Comparison of ENCODE assay signal across 1 cellular context in genomic region chr20:33719277-33719988, GRCh38.
A peak's percentile ranks its signal among the peaks of the same experiment; 100 is the strongest.
TF ChIP-seq lines count a peak whose summit lies in the region.

No MANE protein-coding gene starts in this region.

TF ChIP-seq in HepG2, 621 proteins besides CTCF, POLR2A, EP300 and RAD21 (continues in another document):
- TF ChIP-seq ZNF839 (CRISPR knock-in tag; IDR thresholded peaks at IDR 0.05; ENCODE audit: borderline replicate concordance) (no peak), ZFP90 (CRISPR knock-in tag; IDR thresholded peaks at IDR 0.05; ENCODE audit: borderline replicate concordance) (no peak), REXO4 (CRISPR knock-in tag; IDR thresholded peaks at IDR 0.05; ENCODE audit: borderline replicate concordance) (no peak), TIGD3 (CRISPR knock-in tag; IDR thresholded peaks at IDR 0.05; ENCODE audit: borderline replicate concordance) (no peak), HDAC2 (CRISPR knock-in tag; IDR thresholded peaks at IDR 0.05) (peak; percentile 11; the same call in 1 of the 2 replicates), SOX6 (IDR thresholded peaks at IDR 0.05) (no peak), SOX6 (CRISPR knock-in tag; IDR thresholded peaks at IDR 0.05) (peak; percentile 47; the same call in 1 of the 2 replicates), NFATC3 (CRISPR knock-in tag; IDR thresholded peaks at IDR 0.05) (no peak), ZBTB8A (CRISPR knock-in tag; IDR thresholded peaks at IDR 0.05; ENCODE audit: borderline replicate concordance, low read depth) (no peak), CHD2 (IDR thresholded peaks at IDR 0.05; ENCODE audit: low read depth, low read length) (no peak), ZNF790 (CRISPR knock-in tag; IDR thresholded peaks at IDR 0.05; ENCODE audit: borderline replicate concordance) (0 out of 2 replicates have a peak, but pooled peaks have one; percentile 6), ZNF891 (CRISPR knock-in tag; IDR thresholded peaks at IDR 0.05) (no peak), JUND (CRISPR knock-in tag; IDR thresholded peaks at IDR 0.05) (no peak), MXD1 (CRISPR knock-in tag; IDR thresholded peaks at IDR 0.05) (no peak), HOXA5 (CRISPR knock-in tag; IDR thresholded peaks at IDR 0.05) (no peak), PAXIP1 (CRISPR knock-in tag; conservative IDR thresholded peaks at IDR 0.05) (0 out of 2 replicates have a peak, but pooled peaks have one; percentile 29), ZNF281 (CRISPR knock-in tag; IDR thresholded peaks at IDR 0.05; ENCODE audit: borderline replicate concordance) (0 out of 2 replicates have a peak, but pooled peaks have one; percentile 18), ZNF724P (CRISPR knock-in tag; IDR thresholded peaks at IDR 0.05; ENCODE audit: borderline replicate concordance) (no peak), ZNF563 (CRISPR knock-in tag; IDR thresholded peaks at IDR 0.05) (no peak), SRSF1 (optimal IDR thresholded peaks at IDR 0.05; ENCODE audit: low read depth, low read length) (no peak), NFYB (CRISPR knock-in tag; IDR thresholded peaks at IDR 0.05) (0 out of 2 replicates have a peak, but pooled peaks have one; percentile 9), ZNF784 (CRISPR knock-in tag; IDR thresholded peaks at IDR 0.05; ENCODE audit: borderline replicate concordance) (no peak), ZNF34 (CRISPR knock-in tag; IDR thresholded peaks at IDR 0.05; ENCODE audit: borderline replicate concordance) (no peak), TRIM22 (IDR thresholded peaks at IDR 0.05) (no peak), HMG20B (CRISPR knock-in tag; conservative IDR thresholded peaks at IDR 0.05) (no peak), KLF16 (CRISPR knock-in tag; IDR thresholded peaks at IDR 0.05) (no peak)
- TF ChIP-seq, protein P1, sequence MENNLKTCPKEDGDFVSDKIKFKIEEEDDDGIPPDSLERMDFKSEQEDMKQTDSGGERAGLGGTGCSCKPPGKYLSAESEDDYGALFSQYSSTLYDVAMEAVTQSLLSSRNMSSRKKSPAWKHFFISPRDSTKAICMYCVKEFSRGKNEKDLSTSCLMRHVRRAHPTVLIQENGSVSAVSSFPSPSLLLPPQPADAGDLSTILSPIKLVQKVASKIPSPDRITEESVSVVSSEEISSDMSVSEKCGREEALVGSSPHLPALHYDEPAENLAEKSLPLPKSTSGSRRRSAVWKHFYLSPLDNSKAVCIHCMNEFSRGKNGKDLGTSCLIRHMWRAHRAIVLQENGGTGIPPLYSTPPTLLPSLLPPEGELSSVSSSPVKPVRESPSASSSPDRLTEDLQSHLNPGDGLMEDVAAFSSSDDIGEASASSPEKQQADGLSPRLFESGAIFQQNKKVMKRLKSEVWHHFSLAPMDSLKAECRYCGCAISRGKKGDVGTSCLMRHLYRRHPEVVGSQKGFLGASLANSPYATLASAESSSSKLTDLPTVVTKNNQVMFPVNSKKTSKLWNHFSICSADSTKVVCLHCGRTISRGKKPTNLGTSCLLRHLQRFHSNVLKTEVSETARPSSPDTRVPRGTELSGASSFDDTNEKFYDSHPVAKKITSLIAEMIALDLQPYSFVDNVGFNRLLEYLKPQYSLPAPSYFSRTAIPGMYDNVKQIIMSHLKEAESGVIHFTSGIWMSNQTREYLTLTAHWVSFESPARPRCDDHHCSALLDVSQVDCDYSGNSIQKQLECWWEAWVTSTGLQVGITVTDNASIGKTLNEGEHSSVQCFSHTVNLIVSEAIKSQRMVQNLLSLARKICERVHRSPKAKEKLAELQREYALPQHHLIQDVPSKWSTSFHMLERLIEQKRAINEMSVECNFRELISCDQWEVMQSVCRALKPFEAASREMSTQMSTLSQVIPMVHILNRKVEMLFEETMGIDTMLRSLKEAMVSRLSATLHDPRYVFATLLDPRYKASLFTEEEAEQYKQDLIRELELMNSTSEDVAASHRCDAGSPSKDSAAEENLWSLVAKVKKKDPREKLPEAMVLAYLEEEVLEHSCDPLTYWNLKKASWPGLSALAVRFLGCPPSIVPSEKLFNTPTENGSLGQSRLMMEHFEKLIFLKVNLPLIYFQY (CRISPR knock-in tag; IDR thresholded peaks at IDR 0.05; ENCODE audit: borderline replicate concordance), result no peak
- TF ChIP-seq, protein P2, sequence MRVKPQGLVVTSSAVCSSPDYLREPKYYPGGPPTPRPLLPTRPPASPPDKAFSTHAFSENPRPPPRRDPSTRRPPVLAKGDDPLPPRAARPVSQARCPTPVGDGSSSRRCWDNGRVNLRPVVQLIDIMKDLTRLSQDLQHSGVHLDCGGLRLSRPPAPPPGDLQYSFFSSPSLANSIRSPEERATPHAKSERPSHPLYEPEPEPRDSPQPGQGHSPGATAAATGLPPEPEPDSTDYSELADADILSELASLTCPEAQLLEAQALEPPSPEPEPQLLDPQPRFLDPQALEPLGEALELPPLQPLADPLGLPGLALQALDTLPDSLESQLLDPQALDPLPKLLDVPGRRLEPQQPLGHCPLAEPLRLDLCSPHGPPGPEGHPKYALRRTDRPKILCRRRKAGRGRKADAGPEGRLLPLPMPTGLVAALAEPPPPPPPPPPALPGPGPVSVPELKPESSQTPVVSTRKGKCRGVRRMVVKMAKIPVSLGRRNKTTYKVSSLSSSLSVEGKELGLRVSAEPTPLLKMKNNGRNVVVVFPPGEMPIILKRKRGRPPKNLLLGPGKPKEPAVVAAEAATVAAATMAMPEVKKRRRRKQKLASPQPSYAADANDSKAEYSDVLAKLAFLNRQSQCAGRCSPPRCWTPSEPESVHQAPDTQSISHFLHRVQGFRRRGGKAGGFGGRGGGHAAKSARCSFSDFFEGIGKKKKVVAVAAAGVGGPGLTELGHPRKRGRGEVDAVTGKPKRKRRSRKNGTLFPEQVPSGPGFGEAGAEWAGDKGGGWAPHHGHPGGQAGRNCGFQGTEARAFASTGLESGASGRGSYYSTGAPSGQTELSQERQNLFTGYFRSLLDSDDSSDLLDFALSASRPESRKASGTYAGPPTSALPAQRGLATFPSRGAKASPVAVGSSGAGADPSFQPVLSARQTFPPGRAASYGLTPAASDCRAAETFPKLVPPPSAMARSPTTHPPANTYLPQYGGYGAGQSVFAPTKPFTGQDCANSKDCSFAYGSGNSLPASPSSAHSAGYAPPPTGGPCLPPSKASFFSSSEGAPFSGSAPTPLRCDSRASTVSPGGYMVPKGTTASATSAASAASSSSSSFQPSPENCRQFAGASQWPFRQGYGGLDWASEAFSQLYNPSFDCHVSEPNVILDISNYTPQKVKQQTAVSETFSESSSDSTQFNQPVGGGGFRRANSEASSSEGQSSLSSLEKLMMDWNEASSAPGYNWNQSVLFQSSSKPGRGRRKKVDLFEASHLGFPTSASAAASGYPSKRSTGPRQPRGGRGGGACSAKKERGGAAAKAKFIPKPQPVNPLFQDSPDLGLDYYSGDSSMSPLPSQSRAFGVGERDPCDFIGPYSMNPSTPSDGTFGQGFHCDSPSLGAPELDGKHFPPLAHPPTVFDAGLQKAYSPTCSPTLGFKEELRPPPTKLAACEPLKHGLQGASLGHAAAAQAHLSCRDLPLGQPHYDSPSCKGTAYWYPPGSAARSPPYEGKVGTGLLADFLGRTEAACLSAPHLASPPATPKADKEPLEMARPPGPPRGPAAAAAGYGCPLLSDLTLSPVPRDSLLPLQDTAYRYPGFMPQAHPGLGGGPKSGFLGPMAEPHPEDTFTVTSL (CRISPR knock-in tag; IDR thresholded peaks at IDR 0.05; ENCODE audit: borderline replicate concordance), result no peak
- TF ChIP-seq, protein P3, sequence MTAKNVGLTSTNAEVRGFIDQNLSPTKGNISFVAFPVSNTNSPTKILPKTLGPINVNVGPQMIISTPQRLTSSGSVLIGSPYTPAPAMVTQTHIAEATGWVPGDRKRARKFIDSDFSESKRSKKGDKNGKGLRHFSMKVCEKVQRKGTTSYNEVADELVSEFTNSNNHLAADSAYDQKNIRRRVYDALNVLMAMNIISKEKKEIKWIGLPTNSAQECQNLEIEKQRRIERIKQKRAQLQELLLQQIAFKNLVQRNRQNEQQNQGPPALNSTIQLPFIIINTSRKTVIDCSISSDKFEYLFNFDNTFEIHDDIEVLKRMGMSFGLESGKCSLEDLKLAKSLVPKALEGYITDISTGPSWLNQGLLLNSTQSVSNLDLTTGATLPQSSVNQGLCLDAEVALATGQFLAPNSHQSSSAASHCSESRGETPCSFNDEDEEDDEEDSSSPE (CRISPR knock-in tag; IDR thresholded peaks at IDR 0.05), result no peak
- TF ChIP-seq, protein P4, sequence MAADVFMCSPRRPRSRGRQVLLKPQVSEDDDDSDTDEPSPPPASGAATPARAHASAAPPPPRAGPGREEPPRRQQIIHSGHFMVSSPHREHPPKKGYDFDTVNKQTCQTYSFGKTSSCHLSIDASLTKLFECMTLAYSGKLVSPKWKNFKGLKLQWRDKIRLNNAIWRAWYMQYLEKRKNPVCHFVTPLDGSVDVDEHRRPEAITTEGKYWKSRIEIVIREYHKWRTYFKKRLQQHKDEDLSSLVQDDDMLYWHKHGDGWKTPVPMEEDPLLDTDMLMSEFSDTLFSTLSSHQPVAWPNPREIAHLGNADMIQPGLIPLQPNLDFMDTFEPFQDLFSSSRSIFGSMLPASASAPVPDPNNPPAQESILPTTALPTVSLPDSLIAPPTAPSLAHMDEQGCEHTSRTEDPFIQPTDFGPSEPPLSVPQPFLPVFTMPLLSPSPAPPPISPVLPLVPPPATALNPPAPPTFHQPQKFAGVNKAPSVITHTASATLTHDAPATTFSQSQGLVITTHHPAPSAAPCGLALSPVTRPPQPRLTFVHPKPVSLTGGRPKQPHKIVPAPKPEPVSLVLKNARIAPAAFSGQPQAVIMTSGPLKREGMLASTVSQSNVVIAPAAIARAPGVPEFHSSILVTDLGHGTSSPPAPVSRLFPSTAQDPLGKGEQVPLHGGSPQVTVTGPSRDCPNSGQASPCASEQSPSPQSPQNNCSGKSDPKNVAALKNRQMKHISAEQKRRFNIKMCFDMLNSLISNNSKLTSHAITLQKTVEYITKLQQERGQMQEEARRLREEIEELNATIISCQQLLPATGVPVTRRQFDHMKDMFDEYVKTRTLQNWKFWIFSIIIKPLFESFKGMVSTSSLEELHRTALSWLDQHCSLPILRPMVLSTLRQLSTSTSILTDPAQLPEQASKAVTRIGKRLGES (CRISPR knock-in tag; IDR thresholded peaks at IDR 0.05; ENCODE audit: borderline replicate concordance), result no peak
